Comparison of ENCODE assay signal across 8 cellular contexts in the genomic region with DNA sequence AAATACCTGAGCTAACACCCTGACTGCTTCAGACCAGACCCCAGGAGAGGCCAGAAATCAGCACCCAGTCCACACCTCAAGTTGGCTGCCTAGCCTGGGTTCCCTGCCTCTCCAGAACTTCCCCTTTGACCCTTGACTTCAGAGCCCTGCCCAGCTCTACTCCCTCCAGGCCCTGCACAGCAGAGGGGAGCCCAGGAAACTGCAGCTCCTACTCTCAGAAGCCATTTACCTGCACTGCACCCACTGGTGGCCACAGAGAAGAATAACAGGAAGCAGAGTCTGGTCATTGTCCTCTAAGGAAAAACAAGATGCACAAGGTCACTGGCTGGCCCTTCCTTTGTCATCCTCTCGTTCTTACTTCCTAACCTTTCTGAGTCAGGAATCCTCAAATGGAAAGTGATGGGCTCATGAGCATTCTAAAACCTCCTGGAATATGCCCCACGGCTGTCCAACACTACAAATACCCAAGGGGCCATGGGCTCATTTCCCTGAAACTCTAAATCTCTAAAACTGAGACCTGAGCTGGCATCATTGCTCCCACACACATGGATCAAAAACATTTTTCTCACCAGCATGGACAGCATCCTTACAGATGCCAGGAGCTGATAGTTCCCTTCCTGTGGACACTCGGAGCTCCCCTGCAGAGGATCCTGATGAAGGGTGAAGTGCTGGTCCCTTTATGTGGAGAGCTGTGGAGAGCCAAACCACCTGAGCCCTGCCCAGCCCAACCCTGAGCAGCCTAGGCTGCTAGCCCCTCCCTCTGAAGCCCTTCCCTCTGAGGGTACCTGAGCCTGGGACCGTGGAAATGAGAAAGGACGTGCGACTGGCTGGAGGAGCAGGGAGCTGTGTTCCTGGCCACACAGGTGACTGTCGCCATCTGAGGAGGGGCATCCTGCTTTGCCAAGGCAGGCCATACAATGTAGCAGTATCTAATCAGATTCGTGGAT. TPM values are rescaled to one million over a fixed set of nuclear protein-coding genes. Genes with fewer than 3 reads are reported as not detected.
DNase-seq lines count a peak whose midpoint lies in the region; ATAC-seq and TF ChIP-seq lines count a peak whose summit lies in the region.

A gene (minus strand): TSS at position 652 of the 947 bp plus-strand sequence. CDS start 68 bp downstream, at position 584.

- H3K9me3 Mint-ChIP-seq in H9, result no peaks in the 10 kb centered on the region

- H3K4me2 ChIP-seq in H9 (ENCODE audit: insufficient read depth, insufficient read length, low read length) (no peak within 1 kb of the TSS), OCI-LY1 (ENCODE audit: low read length) (no peak within 1 kb of the TSS)

- no peak for ATAC-seq in GM19328 (IDR thresholded peaks at IDR 0.05; ENCODE audit: unreplicated experiment)

- H2AFZ ChIP-seq in H9 (ENCODE audit: low read length), result no peak within 1 kb of the TSS
- H2AFZ ChIP-seq in OCI-LY1 (ENCODE audit: low read length), result no peak within 1 kb of the TSS

- H2BK5ac ChIP-seq in H9 (ENCODE audit: insufficient read length, low read length), result no peak within 1 kb of the TSS

- H3K36me3 ChIP-seq in OCI-LY1 (ENCODE audit: insufficient read depth, low read length) (no peaks in the 10 kb centered on the region), right atrium auricular region (no peaks in the 10 kb centered on the region)

- no CpG with 5 or more reads among the region's 8 CpGs for WGBS in H9 (ENCODE audit: extremely low coverage, insufficient read length, low lambda C conversion rate)

- H3K9me3 ChIP-seq in H9 (ENCODE audit: control insufficient read depth, low read depth, low read length), result no peaks in the 10 kb centered on the region
- H3K9me3 ChIP-seq in OCI-LY1 (ENCODE audit: low read length), result no peaks in the 10 kb centered on the region
- no peaks in the 10 kb centered on the region for H3K9me3 ChIP-seq in right atrium auricular region

- H2BK20ac ChIP-seq in H9 (ENCODE audit: low read depth, low read length, poor library complexity, severe bottlenecking), result no peak within 1 kb of the TSS

- H4K20me1 ChIP-seq in H9 (ENCODE audit: control insufficient read depth, insufficient read depth, insufficient read length), result no peaks in the 10 kb centered on the region
- H4K20me1 ChIP-seq in OCI-LY1 (ENCODE audit: insufficient read depth, low read length), result no peaks in the 10 kb centered on the region

- DNase-seq in DMS153 (lab: John Stamatoyannopoulos, UW), result peak; percentile 18
- DNase-seq in H9, result peak; percentile 86
- peak; percentile 61 to 65 for DNase-seq in activated T-cell treated with anti-CD3 and anti-CD28 coated beads, Interleukin-2, amount 50 U/mL, for 48 hours
- DNase-seq in right atrium auricular region (ENCODE audit: low spot score), result no peak
- peak; percentile 45 for DNase-seq in stimulated activated CD4-positive, alpha-beta T cell treated with anti-CD3 and anti-CD28 coated beads, Interleukin-1b, Interleukin-23, amount 100 ng/mL, for 48 hours
- DNase-seq in COR-L47 (lab: John Stamatoyannopoulos, UW), result no peak

- no peak within 1 kb of the TSS for H3K18ac ChIP-seq in H9 (ENCODE audit: insufficient read length, low read depth, low read length)

- no peaks in the 10 kb centered on the region for H3K9me2 ChIP-seq in OCI-LY1 (ENCODE audit: low read depth, low read length)

- H3K23ac ChIP-seq in H9 (ENCODE audit: insufficient read length, low read depth, low read length), result no peak within 1 kb of the TSS

- no peak within 1 kb of the TSS; the same call in 1 of the 2 replicates for H3K14ac ChIP-seq in H9 (ENCODE audit: insufficient read depth, low read length)

- H4K91ac ChIP-seq in H9 (ENCODE audit: insufficient read length, low read depth, low read length), result no peak within 1 kb of the TSS

- TF ChIP-seq CTCF in H9 (conservative IDR thresholded peaks at IDR 0.05) (peak; percentile 80), OCI-LY1 (IDR thresholded peaks at IDR 0.05; ENCODE audit: low read length) (peak; percentile 87), right atrium auricular region (IDR thresholded peaks at IDR 0.05) (peak; percentile 29 to 52)

- H3K36me3 Mint-ChIP-seq in H9 (ENCODE audit: insufficient read depth in 1 of 3, low read depth in 3 of 3), result no peaks in the 10 kb centered on the region

- H3F3A ChIP-seq in OCI-LY1 (ENCODE audit: insufficient read depth, low read length), result no peaks in the 10 kb centered on the region

- H3K4me1 ChIP-seq in H9 (ENCODE audit: insufficient read depth, low read length), result peaks cover 2% of the 10 kb centered on the region; the same call in 1 of the 2 replicates
- no peaks in the 10 kb centered on the region for H3K4me1 ChIP-seq in OCI-LY1 (ENCODE audit: insufficient read depth, low read length, severe bottlenecking)
- H3K4me1 ChIP-seq in right atrium auricular region, result no peaks in the 10 kb centered on the region

- H3K4me3 ChIP-seq in OCI-LY1 (ENCODE audit: low read depth, low read length, poor library complexity, severe bottlenecking) (no peak within 1 kb of the TSS), right atrium auricular region (no peak within 1 kb of the TSS)

- H3K4ac ChIP-seq in H9 (ENCODE audit: low read depth, low read length), result no peak within 1 kb of the TSS

- H3K79me1 ChIP-seq in H9 (ENCODE audit: insufficient read depth, low read depth, low read length, poor library complexity, severe bottlenecking), result no peaks in the 10 kb centered on the region

- no peak within 1 kb of the TSS for H2BK12ac ChIP-seq in H9 (ENCODE audit: insufficient read length, low read depth, low read length)

- H3K79me2 ChIP-seq in H9 (ENCODE audit: insufficient read depth, low read length), result no peaks in the 10 kb centered on the region
- no peaks in the 10 kb centered on the region for H3K79me2 ChIP-seq in OCI-LY1 (ENCODE audit: insufficient read depth, low read length)

- H3K9ac ChIP-seq in H9 (ENCODE audit: extremely low read depth, insufficient read length, low read length) (no peak within 1 kb of the TSS), OCI-LY1 (ENCODE audit: low read length) (no peak within 1 kb of the TSS)

- H3K27me3 ChIP-seq in H9 (ENCODE audit: insufficient read depth, low read length), result no peaks in the 10 kb centered on the region
- H3K27me3 ChIP-seq in OCI-LY1 (ENCODE audit: insufficient read depth, low read length), result no peaks in the 10 kb centered on the region
- H3K27me3 ChIP-seq in right atrium auricular region, result no peaks in the 10 kb centered on the region

- H2BK120ac ChIP-seq in H9 (ENCODE audit: low read depth, low read length, poor library complexity, severe bottlenecking), result no peak within 1 kb of the TSS

- H3K23me2 ChIP-seq in H9 (ENCODE audit: insufficient read length, low read depth, low read length, poor library complexity, severe bottlenecking), result no peaks in the 10 kb centered on the region

- H3K27ac ChIP-seq in H9 (ENCODE audit: insufficient read length, low read depth, low read length) (no peak within 1 kb of the TSS), OCI-LY1 (ENCODE audit: low read depth, low read length, poor library complexity, severe bottlenecking) (no peak within 1 kb of the TSS), right atrium auricular region (no peak within 1 kb of the TSS)

- no peak within 1 kb of the TSS for H4K8ac ChIP-seq in H9 (replicated peaks; ENCODE audit: insufficient read length, low read depth, low read length)

- peaks cover 19 to 41% of the 10 kb centered on the region in 2 experiments for H3K4me1 Mint-ChIP-seq in H9

- H2BK15ac ChIP-seq in H9 (ENCODE audit: low read depth, low read length), result no peak within 1 kb of the TSS

- no peak within 1 kb of the TSS for H4K5ac ChIP-seq in H9 (ENCODE audit: insufficient read length, low read depth, low read length)

- H3K56ac ChIP-seq in H9 (ENCODE audit: insufficient read length, low read depth, low read length), result no peak within 1 kb of the TSS

- H2AK5ac ChIP-seq in H9 (ENCODE audit: insufficient read length, low read length), result no peak within 1 kb of the TSS

- H3K27me3 Mint-ChIP-seq in H9 (ENCODE audit: low read depth), result no peaks in the 10 kb centered on the region

- peak within 1 kb of the TSS; percentile 41 to 90 (median 65); a peak in 5 of 7 replicates for H3K27ac Mint-ChIP-seq in H9

- H3K4me3 Mint-ChIP-seq in H9, result no peak within 1 kb of the TSS

- no peak within 1 kb of the TSS for H3T11ph ChIP-seq in H9 (ENCODE audit: low read length)

RNA-seq across cellular contexts. Expression of the gene that starts here (rescaled TPM):
- total RNA-seq in H9 (2021) (2.4 and 2.9 TPM in 2 replicates), right atrium auricular region (1 to 10 TPM; 2.0 to 6.3 TPM)

Comparison
In these comparisons a context has a peak if more than half of its experiments do, and no peak if none do; other contexts are left out.
1. DNase-seq: peak in DMS153 (single experiment), H9 (single experiment), activated T-cell treated with anti-CD3 and anti-CD28 coated beads, Interleukin-2, amount 50 U/mL, for 48 hours (2 of 2) and stimulated activated CD4-positive, alpha-beta T cell treated with anti-CD3 and anti-CD28 coated beads, Interleukin-1b, Interleukin-23, amount 100 ng/mL, for 48 hours (single experiment); none in right atrium auricular region (single experiment) and COR-L47 (single experiment).
2. Peak in every context shown above with its lines, with median percentiles within 50 percentile points of each other: CTCF ChIP-seq.